17 cellular contexts compared by ENCODE assay signal in the genomic region with DNA sequence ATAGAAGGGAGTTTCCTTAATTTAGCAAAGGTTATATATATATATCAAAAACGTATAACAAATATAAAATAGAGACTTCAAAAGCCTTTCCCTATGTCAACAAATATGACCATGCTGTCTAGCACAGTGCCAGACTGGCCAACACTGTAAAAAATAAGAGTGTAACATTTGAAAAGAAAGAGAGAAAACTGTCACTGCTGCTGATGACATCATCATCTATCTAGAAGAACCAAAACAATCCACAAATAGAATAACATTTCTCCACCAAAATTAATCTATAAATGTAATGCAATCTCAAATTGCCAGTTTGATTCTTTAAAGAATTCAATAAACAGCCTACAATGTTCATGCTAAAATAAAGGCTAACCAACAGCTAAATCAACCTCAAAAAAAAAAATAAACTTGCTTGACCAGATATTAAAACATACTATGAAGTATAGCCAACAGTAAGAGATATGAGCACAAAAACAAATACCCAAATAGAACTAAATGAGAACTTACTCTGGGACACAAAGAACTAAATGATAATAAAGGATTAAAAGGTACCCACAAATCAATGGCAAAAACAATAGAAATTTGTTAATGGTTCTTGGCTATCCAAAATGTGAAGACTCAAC. TPM values are rescaled to one million over a fixed set of nuclear protein-coding genes. Genes with fewer than 3 reads are reported as not detected.
DNase-seq lines count a peak whose midpoint lies in the region; ATAC-seq and TF ChIP-seq lines count a peak whose summit lies in the region.
"Had no signal": no experiment of that assay in that cellular context is flagged by ENCODE, and none has a peak within 500 bp of the region (broad histone marks: within the 10 kb centered on the region; RNA-seq: fewer than 3 reads in every experiment).

No MANE protein-coding gene starts in this region.

- H3K9me3 Mint-ChIP-seq in CD4-positive, alpha-beta T cell = no peaks in the 10 kb centered on the region

- no peaks in the 10 kb centered on the region for H3K27me3 Mint-ChIP-seq in CD4-positive, alpha-beta T cell

- intact Hi-C loops in CD4-positive, alpha-beta T cell (cut with DNase I, micrococcal nuclease) = no loop called here

- no peak overlapping the region for H3K27ac Mint-ChIP-seq in CD4-positive, alpha-beta T cell
- H3K27ac Mint-ChIP-seq: activated CD4-positive, alpha-beta memory T cell treated with anti-CD3 and anti-CD28 coated beads for 36 hours; CD14-positive monocyte; neural progenitor cell; stimulated activated naive B cell treated with anti-CD40 and anti-IgM and Interleukin-4, amounts not matched to agents 10 μg/mL and 1 μg/mL and 100 μg/mL, for 72 hours had no signal

- H3K4me3 ChIP-seq in skeletal muscle tissue (ENCODE audit: low read length in 3 of 3) = no peak overlapping the region
- H3K4me3 ChIP-seq: adrenal gland, lung, neural progenitor cell, skin epidermis had no signal

- POLR2A ChIA-PET in HEK293T (lab: Yijun Ruan, JAX) = no interaction called here
- POLR2A ChIA-PET in CD4-positive, alpha-beta T cell (lab: Charles Lee) = no interaction called here

- no peaks in the 10 kb centered on the region for H3K36me3 Mint-ChIP-seq in CD4-positive, alpha-beta T cell (ENCODE audit: low read depth)
- H3K36me3 Mint-ChIP-seq: activated CD4-positive, alpha-beta memory T cell treated with anti-CD3 and anti-CD28 coated beads for 36 hours; CD14-positive monocyte had no signal

- peak overlapping the region; percentile 79 for H3K27ac ChIP-seq in VCaP
- peak overlapping the region; percentile 51 for H3K27ac ChIP-seq in skeletal muscle tissue (ENCODE audit: low read depth, low read length)
- no peak overlapping the region for H3K27ac ChIP-seq in CD4-positive, alpha-beta T cell (ENCODE audit: low read depth, low read length)
- H3K27ac ChIP-seq: neural progenitor cell had no signal

- no peak overlapping the region for H3K4me3 Mint-ChIP-seq in CD4-positive, alpha-beta T cell
- H3K4me3 Mint-ChIP-seq: activated CD4-positive, alpha-beta memory T cell treated with anti-CD3 and anti-CD28 coated beads for 36 hours; CD14-positive monocyte; neural progenitor cell; stimulated activated naive B cell treated with anti-CD40 and anti-IgM and Interleukin-4, amounts not matched to agents 10 μg/mL and 1 μg/mL and 100 μg/mL, for 72 hours had no signal

- ATAC-seq in GM19351 (IDR thresholded peaks at IDR 0.05; ENCODE audit: unreplicated experiment) (no peak), GM19397 (IDR thresholded peaks at IDR 0.05; ENCODE audit: unreplicated experiment) (no peak)
- no peak for ATAC-seq in CD4-positive, alpha-beta T cell (ENCODE audit: poor library complexity)
- ATAC-seq: stimulated activated naive B cell treated with anti-CD40 and anti-IgM and Interleukin-4, amounts not matched to agents 10 μg/mL and 1 μg/mL and 100 μg/mL, for 72 hours had no signal

- peaks cover 0 to 4% (median 0%) of the 10 kb centered on the region in 3 donors for H3K36me3 ChIP-seq in skeletal muscle tissue (ENCODE audit: control insufficient read depth in 3 of 3, insufficient read depth in 3 of 3, low read length in 3 of 3)
- H3K36me3 ChIP-seq: adrenal gland had no signal

- TF ChIP-seq CTCF in VCaP (conservative IDR thresholded peaks at IDR 0.05) = no peak
- TF ChIP-seq CTCF in CD4-positive, alpha-beta T cell (IDR thresholded peaks at IDR 0.05) = no peak

- peaks cover 2 to 6% (median 3%) of the 10 kb centered on the region in 3 donors for H3K4me1 ChIP-seq in skeletal muscle tissue (ENCODE audit: control insufficient read depth in 3 of 3, insufficient read depth in 3 of 3, low read length in 3 of 3)

- H3K4me1 Mint-ChIP-seq in CD4-positive, alpha-beta T cell (ENCODE audit: low read depth) = no peaks in the 10 kb centered on the region
- H3K4me1 Mint-ChIP-seq: CD14-positive monocyte had no signal

- no peak for DNase-seq in HEK293T (ENCODE audit: extremely low spot score)
- DNase-seq in iris pigment epithelial cell (ENCODE audit: low read depth) = peak; percentile 55
- DNase-seq in CD4-positive, alpha-beta T cell = no peak
- DNase-seq: activated CD4-positive, alpha-beta memory T cell treated with anti-CD3 and anti-CD28 coated beads for 36 hours; adrenal gland; cortex of kidney; NCI-H1417 treated with DMSO at 0.1 percent for 48 hours; NCI-H345; stimulated activated naive B cell treated with anti-CD40 and anti-IgM and Interleukin-4, amounts not matched to agents 10 μg/mL and 1 μg/mL and 100 μg/mL, for 72 hours had no signal

- H3K27me3 ChIP-seq in skeletal muscle tissue (ENCODE audit: control insufficient read depth in 3 of 3, insufficient read depth in 3 of 3, low read length in 3 of 3) = no peaks in the 10 kb centered on the region
- no peaks in the 10 kb centered on the region for H3K27me3 ChIP-seq in CD4-positive, alpha-beta T cell (ENCODE audit: control insufficient read depth, insufficient read depth, low read length)
- H3K27me3 ChIP-seq: adrenal gland, neural progenitor cell had no signal

- CTCF ChIA-PET in HEK293T (lab: Yijun Ruan, JAX) = interaction anchor here (0.6 to 1.8 kb wide), 2 partner anchors 175 to 1006 kb away, joined by 5 to 6 read pairs; a partner anchor contains a TSS
- CTCF ChIA-PET in CD4-positive, alpha-beta T cell (lab: Charles Lee) = interaction anchor here (0.6 kb wide), 1 partner anchor 40 kb away, joined by 3 read pairs; no protein-coding TSS in a partner anchor

- peak overlapping the region in 1 of 3 donors; percentile 58 for H3K9ac ChIP-seq in skeletal muscle tissue (ENCODE audit: low read depth in 1 of 3, low read length in 3 of 3)
- H3K9ac ChIP-seq: neural progenitor cell had no signal

- H3K9me3 ChIP-seq in skeletal muscle tissue (ENCODE audit: control insufficient read depth in 3 of 3, low read length in 3 of 3) = no peaks in the 10 kb centered on the region
- H3K9me3 ChIP-seq in CD4-positive, alpha-beta T cell (ENCODE audit: control insufficient read depth, low read length) = no peaks in the 10 kb centered on the region
- H3K9me3 ChIP-seq: adrenal gland had no signal

TF ChIP-seq in HEK293T, 16 proteins besides CTCF, POLR2A, EP300 and RAD21:
- no peak for TF ChIP-seq NFRKB (IDR thresholded peaks at IDR 0.05)
- TF ChIP-seq TARDBP (IDR thresholded peaks at IDR 0.05) = peak; percentile 10; the same call in 1 of the 2 replicates
- TF ChIP-seq, protein P1, sequence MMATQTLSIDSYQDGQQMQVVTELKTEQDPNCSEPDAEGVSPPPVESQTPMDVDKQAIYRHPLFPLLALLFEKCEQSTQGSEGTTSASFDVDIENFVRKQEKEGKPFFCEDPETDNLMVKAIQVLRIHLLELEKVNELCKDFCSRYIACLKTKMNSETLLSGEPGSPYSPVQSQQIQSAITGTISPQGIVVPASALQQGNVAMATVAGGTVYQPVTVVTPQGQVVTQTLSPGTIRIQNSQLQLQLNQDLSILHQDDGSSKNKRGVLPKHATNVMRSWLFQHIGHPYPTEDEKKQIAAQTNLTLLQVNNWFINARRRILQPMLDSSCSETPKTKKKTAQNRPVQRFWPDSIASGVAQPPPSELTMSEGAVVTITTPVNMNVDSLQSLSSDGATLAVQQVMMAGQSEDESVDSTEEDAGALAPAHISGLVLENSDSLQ (IDR thresholded peaks at IDR 0.05) = peak; percentile 39

RNA-seq across cellular contexts. Expression of a gene that starts 50.2 kb away (rescaled TPM):
- 38.6 TPM for total RNA-seq in skeletal muscle tissue
- total RNA-seq in CD4-positive, alpha-beta T cell = not detected

Comparison
In these comparisons a context has a peak if more than half of its experiments do, and no peak if none do; other contexts are left out.
1. RNA of a gene that starts 50.2 kb away (total RNA-seq): 38.6 TPM in skeletal muscle tissue (single experiment); not detected in CD4-positive, alpha-beta T cell; every median in the first group is over 10 times any median in the second.